Comparison of ENCODE assay signal across 8 cellular contexts in the genomic region with DNA sequence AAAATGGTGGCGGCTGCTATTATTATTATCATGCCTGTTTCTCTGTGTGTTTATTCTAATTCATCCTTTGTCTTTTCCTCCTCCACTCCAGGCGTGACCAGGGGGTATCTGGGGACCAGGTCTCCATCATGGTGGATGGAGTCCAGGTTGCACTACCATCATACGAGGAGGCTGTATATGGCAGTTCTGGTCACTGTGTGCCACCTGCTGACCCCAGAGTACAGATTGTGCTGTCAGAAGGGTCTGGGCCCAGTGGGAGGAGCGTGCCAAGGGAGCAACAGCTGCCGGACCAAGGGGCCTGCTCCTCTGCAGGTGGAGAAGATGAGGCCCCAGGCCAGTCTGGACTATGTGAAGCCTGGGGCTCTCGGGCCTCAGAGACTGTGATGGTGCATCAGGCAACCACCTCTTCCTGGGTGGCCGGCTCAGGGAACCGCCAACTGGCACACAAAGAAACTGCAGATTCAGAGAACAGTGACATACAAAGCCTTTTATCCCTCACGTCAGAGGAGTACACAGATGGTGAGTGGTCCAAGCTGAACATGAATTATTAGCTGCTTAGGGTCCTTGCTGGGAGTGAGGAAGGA. TPM values are rescaled to one million over a fixed set of nuclear protein-coding genes. Genes with fewer than 3 reads are reported as not detected.
DNase-seq lines count a peak whose midpoint lies in the region; ATAC-seq and TF ChIP-seq lines count a peak whose summit lies in the region.

No MANE protein-coding gene starts in this region.

- H3K27me3 ChIP-seq in OCI-LY3 (ENCODE audit: low read depth, low read length) (no peaks in the 10 kb centered on the region), MG63 (no peaks in the 10 kb centered on the region)

- peak; percentile 59 to 75 for ATAC-seq in activated CD4-positive, CD25-positive, alpha-beta regulatory T cell treated with anti-CD3 and anti-CD28 coated beads, Interleukin-2, amount 50 U/mL, for 24 hours
- no peak for ATAC-seq in GM18502 (IDR thresholded peaks at IDR 0.05; ENCODE audit: poor library complexity, unreplicated experiment)
- ATAC-seq in HG03469 (IDR thresholded peaks at IDR 0.05; ENCODE audit: unreplicated experiment) = no peak

- H3K79me2 ChIP-seq in OCI-LY3 (ENCODE audit: low read length) = peaks cover 4% of the 10 kb centered on the region; the same call in 1 of the 2 replicates

- TF ChIP-seq CTCF in OCI-LY3 (IDR thresholded peaks at IDR 0.05; ENCODE audit: low read depth, low read length) = peak; percentile 58
- peak; percentile 24 for TF ChIP-seq CTCF in cardiac fibroblast (IDR thresholded peaks at IDR 0.05; ENCODE audit: low read depth, low read length)

- H2AFZ ChIP-seq in OCI-LY3 (ENCODE audit: low read depth, low read length) = no peak overlapping the region

- DNase-seq in activated CD4-positive, CD25-positive, alpha-beta regulatory T cell treated with anti-CD3 and anti-CD28 coated beads, Interleukin-2, amount 50 U/mL, for 72 hours = no peak
- DNase-seq in cardiac fibroblast (ENCODE audit: low read depth in 2 of 2) (no peak), retina (peak; percentile 74), MG63 (no peak)

- H3K4me3 ChIP-seq in OCI-LY3 (ENCODE audit: low read length) = no peak overlapping the region
- no peak overlapping the region for H3K4me3 ChIP-seq in cardiac fibroblast (replicated peaks in 1 of 2; ENCODE audit: low read depth in 2 of 2, low read length in 2 of 2)
- no peak overlapping the region for H3K4me3 ChIP-seq in MG63

- H3K36me3 ChIP-seq in OCI-LY3 (replicated peaks; ENCODE audit: low read depth, low read length) (peaks cover 37% of the 10 kb centered on the region), MG63 (no peaks in the 10 kb centered on the region)

- H3K9ac ChIP-seq in OCI-LY3 (ENCODE audit: low read length) = no peak overlapping the region

- H3K4me1 ChIP-seq in OCI-LY3 (ENCODE audit: low read length) = peaks cover 22% of the 10 kb centered on the region

- H3K27ac ChIP-seq in OCI-LY3 (ENCODE audit: low read length) = no peak overlapping the region

- H3K9me3 ChIP-seq in OCI-LY3 (ENCODE audit: insufficient read depth, low read length) = no peaks in the 10 kb centered on the region
- H3K9me3 ChIP-seq in MG63 = no peaks in the 10 kb centered on the region

- H3K4me2 ChIP-seq in OCI-LY3 (ENCODE audit: low read length) = peak overlapping the region; percentile 48

- H4K20me1 ChIP-seq in OCI-LY3 (ENCODE audit: insufficient read depth, low read length) = peaks cover 17% of the 10 kb centered on the region

RNA-seq across cellular contexts. Expression of a gene that starts 58.3 kb away (rescaled TPM):
- 40.4 and 159 TPM in 2 replicates for total RNA-seq in MG63 (2014; rRNA removed; shearing (Covaris generic); ENCODE audit: low replicate concordance)

Comparison
In these comparisons a context has a peak if more than half of its experiments do, and no peak if none do; other contexts are left out.
1. ATAC-seq: peak in activated CD4-positive, CD25-positive, alpha-beta regulatory T cell treated with anti-CD3 and anti-CD28 coated beads, Interleukin-2, amount 50 U/mL, for 24 hours (2 of 2); none in GM18502 (single experiment) and HG03469 (single experiment).